In genomic region chr7:30505174-30505697, GRCh38 we compare ENCODE assay signal across 1 cellular context.
TF ChIP-seq lines count a peak whose summit lies in the region.

No MANE protein-coding gene starts in this region.

TF ChIP-seq in GM23338, 12 proteins besides CTCF, POLR2A, EP300 and RAD21 (continued from another document):
- TF ChIP-seq REST (IDR thresholded peaks at IDR 0.05; ENCODE audit: unreplicated experiment) (no peak), STAT1 (IDR thresholded peaks at IDR 0.05; ENCODE audit: unreplicated experiment) (no peak), CREB1 (CRISPR knock-in tag; IDR thresholded peaks at IDR 0.05; ENCODE audit: low read depth) (no peak)
